1 cellular context compared by ENCODE assay signal in genomic region chr19:49118565-49119410, GRCh38.
TF ChIP-seq lines count a peak whose summit lies in the region.

TSS of gene C19orf73 (minus strand) at chr19:49119143. CDS start at chr19:49119022, 121 bp downstream.

TF ChIP-seq in HepG2, 621 proteins besides CTCF, POLR2A, EP300 and RAD21 (continued from another document and continues in another):
- TF ChIP-seq ZNF597 (CRISPR knock-in tag; IDR thresholded peaks at IDR 0.05) (no peak), ZNF83 (CRISPR knock-in tag; IDR thresholded peaks at IDR 0.05; ENCODE audit: borderline replicate concordance) (no peak), JARID2 (CRISPR knock-in tag; IDR thresholded peaks at IDR 0.05; ENCODE audit: insufficient replicate concordance) (no peak), HES4 (CRISPR knock-in tag; IDR thresholded peaks at IDR 0.05; ENCODE audit: borderline replicate concordance) (peak; percentile 49; the same call in 1 of the 2 replicates), TEF (CRISPR knock-in tag; IDR thresholded peaks at IDR 0.05) (peak; percentile 74; the same call in 1 of the 2 replicates), ZFP82 (CRISPR knock-in tag; IDR thresholded peaks at IDR 0.05; ENCODE audit: borderline replicate concordance) (peak; percentile 81; the same call in 1 of the 2 replicates), ZNF276 (CRISPR knock-in tag; IDR thresholded peaks at IDR 0.05; ENCODE audit: low read depth) (no peak; the same call in 1 of the 2 replicates), TBP (CRISPR knock-in tag; IDR thresholded peaks at IDR 0.05) (no peak), NCOA2 (CRISPR knock-in tag; IDR thresholded peaks at IDR 0.05) (no peak; the same call in 1 of the 2 replicates), SOX5 (CRISPR knock-in tag; IDR thresholded peaks at IDR 0.05; ENCODE audit: borderline replicate concordance) (peak; percentile 23; the same call in 1 of the 2 replicates), SP5 (CRISPR knock-in tag; IDR thresholded peaks at IDR 0.05; ENCODE audit: borderline replicate concordance, low read depth) (peak; percentile 65), PRDM10 (CRISPR knock-in tag; IDR thresholded peaks at IDR 0.05; ENCODE audit: low read depth) (peak; percentile 99), ZNF780A (CRISPR knock-in tag; IDR thresholded peaks at IDR 0.05) (no peak; the same call in 1 of the 2 replicates), HOXA7 (CRISPR knock-in tag; IDR thresholded peaks at IDR 0.05) (no peak), NKX3-1 (CRISPR knock-in tag; IDR thresholded peaks at IDR 0.05) (no peak), SRSF9 (IDR thresholded peaks at IDR 0.05; ENCODE audit: borderline replicate concordance, insufficient read depth, low read depth, low read length, poor library complexity, severe bottlenecking) (no peak), FOXP4 (CRISPR knock-in tag; IDR thresholded peaks at IDR 0.05) (peak; percentile 61; the same call in 1 of the 2 replicates), KLF11 (CRISPR knock-in tag; IDR thresholded peaks at IDR 0.05) (peak; percentile 70; the same call in 1 of the 2 replicates), LRRFIP1 (CRISPR knock-in tag; conservative IDR thresholded peaks at IDR 0.05) (no peak), ZNF687 (CRISPR knock-in tag; IDR thresholded peaks at IDR 0.05) (peak; percentile 89), ZNF251 (CRISPR knock-in tag; IDR thresholded peaks at IDR 0.05) (no peak), ZC3H13 (CRISPR knock-in tag; IDR thresholded peaks at IDR 0.05) (0 out of 2 replicates have a peak, but pooled peaks have one; percentile 41), ZNF317 (CRISPR knock-in tag; IDR thresholded peaks at IDR 0.05) (no peak), ZNF256 (CRISPR knock-in tag; conservative IDR thresholded peaks at IDR 0.05) (0 out of 2 replicates have a peak, but pooled peaks have one; percentile 41), MXD4 (CRISPR knock-in tag; IDR thresholded peaks at IDR 0.05) (peak; percentile 74), ZNF235 (CRISPR knock-in tag; IDR thresholded peaks at IDR 0.05; ENCODE audit: borderline replicate concordance) (no peak), ZNF460 (CRISPR knock-in tag; IDR thresholded peaks at IDR 0.05; ENCODE audit: borderline replicate concordance) (no peak), ZNF10 (CRISPR knock-in tag; IDR thresholded peaks at IDR 0.05; ENCODE audit: borderline replicate concordance, low read depth) (no peak), TGIF2 (CRISPR knock-in tag; IDR thresholded peaks at IDR 0.05) (0 out of 2 replicates have a peak, but pooled peaks have one; percentile 34), USF2 (IDR thresholded peaks at IDR 0.05; ENCODE audit: low read depth, low read length) (no peak), USF2 (CRISPR knock-in tag; IDR thresholded peaks at IDR 0.05; ENCODE audit: borderline replicate concordance) (no peak; the same call in 1 of the 2 replicates), SNAPC2 (CRISPR knock-in tag; IDR thresholded peaks at IDR 0.05) (no peak), ZFX (CRISPR knock-in tag; IDR thresholded peaks at IDR 0.05; ENCODE audit: low read depth) (peak; percentile 84), XBP1 (CRISPR knock-in tag; IDR thresholded peaks at IDR 0.05) (no peak), PAXIP1 (CRISPR knock-in tag; conservative IDR thresholded peaks at IDR 0.05) (peak; percentile 62), ZNF777 (CRISPR knock-in tag; IDR thresholded peaks at IDR 0.05) (peak; percentile 38; the same call in 1 of the 2 replicates)
